Comparison of ENCODE assay signal across 27 cellular contexts in genomic region chr3:65101450-65101849, GRCh38.
"Had no signal": no experiment of that assay in that cellular context is flagged by ENCODE, and none has a peak within 500 bp of the region (broad histone marks: within the 10 kb centered on the region; RNA-seq: fewer than 3 reads in every experiment).

No MANE protein-coding gene starts in this region.

- H3K27me3 ChIP-seq: esophagus squamous epithelium, neural progenitor cell, right atrium auricular region, thyroid gland had no signal

- H3K4me3 Mint-ChIP-seq: memory B cell; naive thymus-derived CD4-positive, alpha-beta T cell; nephron; neural progenitor cell; stimulated activated naive CD8-positive, alpha-beta T cell treated with anti-CD3 and anti-CD28 coated beads, Interleukin-15, amount 100 ng/mL, for 72 hours had no signal

- H3K9ac ChIP-seq: neural progenitor cell had no signal

- DNase-seq: dermis blood vessel endothelial cell; effector memory CD4-positive, alpha-beta T cell; erythroblast; esophagus squamous epithelium; head of caudate nucleus; kidney; midbrain; naive thymus-derived CD4-positive, alpha-beta T cell; stimulated activated CD4-positive, alpha-beta T cell treated with anti-CD3 and anti-CD28 coated beads, Interleukin-12 subunit alpha, Interleukin-12 subunit beta, amount 100 ng/mL, for 4 hours; stimulated activated CD4-positive, alpha-beta T cell treated with anti-CD3 and anti-CD28 coated beads, Interleukin-1b, Interleukin-23, amount 100 ng/mL, for 48 hours; stimulated activated CD4-positive, alpha-beta T cell treated with anti-CD3 and anti-CD28 coated beads, Interleukin-4, amount 100 ng/mL, for 1 hour; stimulated activated CD8-positive, alpha-beta memory T cell treated with anti-CD3 and anti-CD28 coated beads, Interleukin-4, amount 100 ng/mL, for 48 hours; stimulated activated naive CD4-positive, alpha-beta T cell; stimulated activated naive CD8-positive, alpha-beta T cell treated with anti-CD3 and anti-CD28 coated beads, Interleukin-15, amount 100 ng/mL, for 72 hours; thyroid gland; trophoblast cell had no signal

- H3K4me2 ChIP-seq: neural progenitor cell, smooth muscle cell had no signal

- H2AFZ ChIP-seq: neural progenitor cell had no signal

- H3K27me3 Mint-ChIP-seq: memory B cell; naive thymus-derived CD4-positive, alpha-beta T cell; stimulated activated naive CD8-positive, alpha-beta T cell treated with anti-CD3 and anti-CD28 coated beads, Interleukin-15, amount 100 ng/mL, for 72 hours had no signal

- H3K9me3 ChIP-seq: esophagus squamous epithelium, prostate gland, right atrium auricular region, thyroid gland had no signal

- H3K36me3 Mint-ChIP-seq: naive thymus-derived CD4-positive, alpha-beta T cell; neural progenitor cell had no signal

- FAIRE-seq: frontal cortex, kidney had no signal

- H3K4me1 ChIP-seq: esophagus squamous epithelium, neural progenitor cell, prostate gland, right atrium auricular region, thyroid gland had no signal

- H3K27ac ChIP-seq: coronary artery, esophagus squamous epithelium, neural progenitor cell, prostate gland, right atrium auricular region, thyroid gland had no signal

- H3K36me3 ChIP-seq: esophagus squamous epithelium, neural progenitor cell, prostate gland, right atrium auricular region, thyroid gland had no signal

- H3K9me3 Mint-ChIP-seq: neural progenitor cell had no signal

- H3K4me3 ChIP-seq: coronary artery, esophagus squamous epithelium, lung, neural progenitor cell, prostate gland, right atrium auricular region, smooth muscle cell, thyroid gland had no signal

- H3K4me1 Mint-ChIP-seq: memory B cell; naive thymus-derived CD4-positive, alpha-beta T cell; neural progenitor cell; stimulated activated naive CD8-positive, alpha-beta T cell treated with anti-CD3 and anti-CD28 coated beads, Interleukin-15, amount 100 ng/mL, for 72 hours had no signal

- ATAC-seq: left lobe of liver; naive thymus-derived CD4-positive, alpha-beta T cell; sciatic nerve; stimulated activated naive CD8-positive, alpha-beta T cell treated with anti-CD3 and anti-CD28 coated beads, Interleukin-15, amount 100 ng/mL, for 72 hours had no signal

- H3K27ac Mint-ChIP-seq: memory B cell; naive thymus-derived CD4-positive, alpha-beta T cell; neural progenitor cell; stimulated activated naive CD8-positive, alpha-beta T cell treated with anti-CD3 and anti-CD28 coated beads, Interleukin-15, amount 100 ng/mL, for 72 hours had no signal
